8 cellular contexts compared by ENCODE assay signal in the genomic region with DNA sequence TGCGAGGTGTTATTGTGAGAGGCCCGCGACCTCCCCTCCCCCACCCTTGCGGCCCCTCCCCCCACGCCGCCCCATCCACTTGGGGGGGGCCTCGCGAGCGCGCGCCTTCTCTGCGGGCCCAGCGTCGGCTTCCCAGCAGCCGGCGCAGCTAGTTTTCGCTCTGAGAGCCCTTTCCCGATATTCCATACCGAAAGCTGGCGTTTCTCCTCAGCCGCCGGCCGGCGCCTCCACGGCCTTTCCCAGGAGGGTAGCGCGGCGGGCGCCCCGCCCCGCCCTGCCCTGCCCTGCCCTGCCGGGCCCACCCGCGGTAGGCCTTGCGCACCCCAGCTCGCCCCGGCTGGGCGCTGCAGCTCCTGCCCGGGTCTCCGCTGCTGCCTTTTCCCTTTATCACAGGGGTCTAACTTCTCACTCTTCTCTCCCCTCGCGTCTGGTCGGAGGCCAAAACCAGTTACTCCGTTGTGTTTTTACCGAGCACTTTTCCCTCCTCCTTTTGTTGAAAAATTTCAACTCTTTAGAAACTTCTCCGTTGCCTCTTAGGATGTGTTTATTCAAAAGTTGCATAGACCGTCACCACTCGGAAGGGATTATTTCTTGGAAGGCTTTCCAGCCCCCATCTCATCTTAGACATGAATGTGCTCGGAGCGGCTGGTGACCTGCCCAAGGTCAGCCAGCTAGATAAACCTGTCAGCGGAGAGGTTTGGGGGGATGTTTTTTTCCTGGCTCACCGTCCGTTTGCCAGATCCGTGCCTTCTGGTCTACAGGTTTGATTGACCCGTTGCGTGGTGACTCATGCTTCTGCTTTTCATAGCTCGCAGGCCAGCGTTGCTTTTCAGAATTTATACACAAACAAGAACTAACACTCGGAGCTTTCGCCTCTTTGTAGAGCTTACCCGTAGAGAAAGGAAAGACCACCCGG. TPM values are rescaled to one million over a fixed set of nuclear protein-coding genes. Genes with fewer than 3 reads are reported as not detected.
DNase-seq lines count a peak whose midpoint lies in the region; ATAC-seq and TF ChIP-seq lines count a peak whose summit lies in the region.

No MANE protein-coding gene starts in this region.

- peaks cover 55% of the 10 kb centered on the region for H3K79me2 ChIP-seq in PC-3 (ENCODE audit: low read length)

- H3K9me2 ChIP-seq in PC-3 (replicated peaks; ENCODE audit: low read length) = no peaks in the 10 kb centered on the region

- H3F3A ChIP-seq in PC-3 (ENCODE audit: low read length, unreplicated experiment) = no peaks in the 10 kb centered on the region

- H3K36me3 ChIP-seq in PC-3 (ENCODE audit: low read depth, low read length) = peaks cover 17% of the 10 kb centered on the region
- H3K36me3 ChIP-seq in neutrophil = peaks cover 16% of the 10 kb centered on the region

- H3K4me1 Mint-ChIP-seq in activated naive CD8-positive, alpha-beta T cell treated with anti-CD3 and anti-CD28 coated beads for 36 hours = peaks cover 33% of the 10 kb centered on the region

- peak overlapping the region; percentile 94 for H3K27ac Mint-ChIP-seq in activated naive CD8-positive, alpha-beta T cell treated with anti-CD3 and anti-CD28 coated beads for 36 hours

- intact Hi-C loops in PC-3 (cut with micrococcal nuclease) = loop anchor here (5.0 kb wide), 1 partner anchor 33 kb away; a partner anchor contains a TSS

- no peak for TF ChIP-seq CTCF in PC-3 (conservative IDR thresholded peaks at IDR 0.05; ENCODE audit: low read depth, low read length)
- no peak for TF ChIP-seq CTCF in neutrophil (IDR thresholded peaks at IDR 0.05)

- DNase-seq in COLO668 (lab: John Stamatoyannopoulos, UW; ENCODE audit: unreplicated experiment) (peak; percentile 68), PC-3 (peak; percentile 79), glomerular visceral epithelial cell (ENCODE audit: extremely low spot score) (peak; percentile 56), NCI-H524 treated with DMSO at 0.1 percent for 48 hours (lab: John Stamatoyannopoulos, UW) (no peak)
- peak; percentile 48 for DNase-seq in activated naive CD8-positive, alpha-beta T cell treated with anti-CD3 and anti-CD28 coated beads for 36 hours

- H3K4me3 Mint-ChIP-seq in activated naive CD8-positive, alpha-beta T cell treated with anti-CD3 and anti-CD28 coated beads for 36 hours = peak overlapping the region; percentile 100

- H3K4me3 ChIP-seq in PC-3 (ENCODE audit: low read length) = peak overlapping the region; percentile 81
- peak overlapping the region; percentile 92 to 93 for H3K4me3 ChIP-seq in neutrophil (ENCODE audit: low read depth in 1 of 2, low read length in 1 of 2)

- peak overlapping the region; percentile 87 for H3K9ac ChIP-seq in PC-3 (ENCODE audit: low read length)

- peaks cover 37% of the 10 kb centered on the region for H4K20me1 ChIP-seq in PC-3 (ENCODE audit: low read length)

- BruUV-seq in PC-3 (replicated peaks; lab: Mats Ljungman, UMichigan) = TSS peak; percentile 59

- H3K27me3 ChIP-seq in PC-3 (ENCODE audit: low read length) (no peaks in the 10 kb centered on the region), neutrophil (no peaks in the 10 kb centered on the region)

- H3K9me3 ChIP-seq in PC-3 (ENCODE audit: low read length) (no peaks in the 10 kb centered on the region), neutrophil (no peaks in the 10 kb centered on the region)

- H3K27me3 Mint-ChIP-seq in activated naive CD8-positive, alpha-beta T cell treated with anti-CD3 and anti-CD28 coated beads for 36 hours = peaks cover 21% of the 10 kb centered on the region

- peaks cover 13% of the 10 kb centered on the region; the same call in 1 of the 2 replicates for H3K4me1 ChIP-seq in PC-3 (ENCODE audit: insufficient read depth, low read length)
- H3K4me1 ChIP-seq in neutrophil (ENCODE audit: control insufficient read depth in 1 of 2, insufficient read depth in 1 of 2, low read depth in 1 of 2, low read length in 1 of 2) = peaks cover 21 to 29% of the 10 kb centered on the region in 2 experiments

- H2AFZ ChIP-seq in PC-3 (ENCODE audit: low read length) = peak overlapping the region; percentile 93

- peak overlapping the region; percentile 98 for H3K4me2 ChIP-seq in PC-3 (ENCODE audit: low read length)

- peaks cover 23% of the 10 kb centered on the region for H3K36me3 Mint-ChIP-seq in activated naive CD8-positive, alpha-beta T cell treated with anti-CD3 and anti-CD28 coated beads for 36 hours

- peak; percentile 40 for ATAC-seq in GM19328 (IDR thresholded peaks at IDR 0.05; ENCODE audit: unreplicated experiment)
- ATAC-seq in HG03342 (IDR thresholded peaks at IDR 0.05; ENCODE audit: unreplicated experiment) = peak; percentile 28
- peak; percentile 63 for ATAC-seq in PC-3

- H3K27ac ChIP-seq in PC-3 (ENCODE audit: low read length) (peak overlapping the region; percentile 76), neutrophil (peak overlapping the region; percentile 94)

- POLR2A ChIA-PET in PC-3 (lab: Charles Lee; ENCODE audit: unreplicated experiment) = interaction anchor here (0.6 kb wide), 3 partner anchors 20 to 59 kb away, joined by 3 to 4 read pairs (median 3); a partner anchor contains a TSS

- CTCF ChIA-PET in PC-3 (lab: Charles Lee) = interaction anchor here (1.0 kb wide), 1 partner anchor 34 kb away, joined by 3 read pairs; a partner anchor contains a TSS

- no peaks in the 10 kb centered on the region for H3K9me3 Mint-ChIP-seq in activated naive CD8-positive, alpha-beta T cell treated with anti-CD3 and anti-CD28 coated beads for 36 hours

RNA-seq across cellular contexts. Expression of a gene that starts 0.6 kb away (rescaled TPM):
- 88.6 and 91.6 TPM in 2 replicates for total RNA-seq in PC-3 (2014; rRNA removed)
- total RNA-seq in activated naive CD8-positive, alpha-beta T cell treated with anti-CD3 and anti-CD28 coated beads for 36 hours = 10 to 100 TPM; 67.5 to 67.6 TPM

RNA-seq across cellular contexts. Expression of a gene that starts 33.8 kb away (rescaled TPM):
- 13.6 and 22.7 TPM in 2 replicates for total RNA-seq in PC-3 (2014; rRNA removed)
- 1 to 10 TPM; 8.0 to 8.7 TPM for total RNA-seq in activated naive CD8-positive, alpha-beta T cell treated with anti-CD3 and anti-CD28 coated beads for 36 hours

RNA-seq across cellular contexts. Expression of a gene that starts 46.5 kb away (rescaled TPM):
- 14.5 and 17.4 TPM in 2 replicates for total RNA-seq in PC-3 (2014; rRNA removed)
- 10 to 100 TPM; 22.8 to 24.0 TPM for total RNA-seq in activated naive CD8-positive, alpha-beta T cell treated with anti-CD3 and anti-CD28 coated beads for 36 hours

RNA-seq across cellular contexts. Expression of a gene that starts 54.4 kb away (rescaled TPM):
- 8.0 and 10.3 TPM in 2 replicates for total RNA-seq in PC-3 (2014; rRNA removed)
- total RNA-seq in activated naive CD8-positive, alpha-beta T cell treated with anti-CD3 and anti-CD28 coated beads for 36 hours = 1 to 10 TPM; 2.0 TPM
